13 cellular contexts compared by ENCODE assay signal in the genomic region with DNA sequence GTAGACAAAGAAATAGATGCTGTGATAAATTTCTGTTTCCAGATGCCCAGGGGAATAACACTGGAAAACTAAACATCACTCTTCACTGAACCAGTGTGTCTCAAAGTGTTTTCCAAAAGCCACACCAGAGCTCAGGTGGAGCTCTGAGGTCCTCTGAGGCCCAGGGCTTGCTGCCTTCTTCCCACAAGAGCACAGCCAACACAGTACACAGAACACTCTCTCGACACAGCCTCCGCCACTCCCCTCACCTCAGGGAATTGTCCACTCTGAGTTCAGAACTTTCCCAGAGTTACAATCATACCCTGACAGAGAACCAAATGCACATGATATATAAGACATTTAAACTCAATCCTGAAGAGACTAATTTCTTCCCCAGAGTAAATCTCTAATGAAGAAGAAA. TPM values are rescaled to one million over a fixed set of nuclear protein-coding genes. Genes with fewer than 3 reads are reported as not detected.
DNase-seq lines count a peak whose midpoint lies in the region; ATAC-seq, FAIRE-seq and TF ChIP-seq lines count a peak whose summit lies in the region.
"Had no signal": no experiment of that assay in that cellular context is flagged by ENCODE, and none has a peak within 500 bp of the region (broad histone marks: within the 10 kb centered on the region; RNA-seq: fewer than 3 reads in every experiment).

No MANE protein-coding gene starts in this region.

- H3K9me2 ChIP-seq in DOHH2 (replicated peaks; ENCODE audit: control insufficient read depth, low read length): no peaks in the 10 kb centered on the region

- WGBS in stomach, 5 donors: 38 to 52% (median 45%) methylated on average over 2 of the region's 2 CpGs

- H3K4me1 ChIP-seq in DOHH2 (ENCODE audit: control insufficient read depth, low read length): peaks cover 52% of the 10 kb centered on the region
- H3K4me1 ChIP-seq in astrocyte (ENCODE audit: insufficient read depth, low read length): peaks cover 40% of the 10 kb centered on the region
- H3K4me1 ChIP-seq in stomach: peaks cover 28 to 72% (median 55%) of the 10 kb centered on the region in 4 donors
- peaks cover 16% of the 10 kb centered on the region for H3K4me1 ChIP-seq in mucosa of descending colon (ENCODE audit: low read depth)

- intact Hi-C loops in stomach (cut with DNase I; ENCODE audit: low total_unique reads): no loop called here
- intact Hi-C loops in mucosa of descending colon (cut with DNase I, micrococcal nuclease): no loop called here

- no peak overlapping the region for H3K27ac ChIP-seq in DOHH2 (ENCODE audit: low read depth, low read length)
- peak overlapping the region; percentile 25 for H3K27ac ChIP-seq in astrocyte (ENCODE audit: low read depth, low read length)
- H3K27ac ChIP-seq in stomach: peak overlapping the region; percentile 35 to 99 (median 98)

- no peak for TF ChIP-seq POLR2A in stomach (IDR thresholded peaks at IDR 0.05)

- POLR2A ChIA-PET in activated CD8-positive, alpha-beta T cell treated with anti-CD3 and anti-CD28 coated beads, Interleukin-2, amount 10 ng/mL, durations not matched to agents 7 days and 5 days (lab: Charles Lee): no interaction called here

- ATAC-seq in memory B cell (ENCODE audit: low read depth) (no peak), mucosa of descending colon (no peak)
- ATAC-seq in activated CD8-positive, alpha-beta T cell treated with anti-CD3 and anti-CD28 coated beads, Interleukin-2, amount 10 ng/mL, durations not matched to agents 7 days and 5 days: no peak

- no peaks in the 10 kb centered on the region for H3K27me3 ChIP-seq in DOHH2 (ENCODE audit: control insufficient read depth, low read length)
- peaks cover 7% of the 10 kb centered on the region for H3K27me3 ChIP-seq in astrocyte (ENCODE audit: insufficient read depth, low read length)
- no peaks in the 10 kb centered on the region for H3K27me3 ChIP-seq in stomach

- H3K9ac ChIP-seq in astrocyte (ENCODE audit: low read length): peak overlapping the region; percentile 28

- TF ChIP-seq EP300 in stomach (IDR thresholded peaks at IDR 0.05): no peak

- peaks cover 9% of the 10 kb centered on the region for H3F3A ChIP-seq in DOHH2 (ENCODE audit: control insufficient read depth, insufficient read depth)

- DNase-seq in astrocyte (ENCODE audit: low read depth) (no peak), memory B cell (ENCODE audit: low spot score in 2 of 2) (no peak), stomach (no peak), hepatic stellate cell (ENCODE audit: low spot score) (no peak), mucosa of descending colon (no peak)
- no peak for DNase-seq in activated CD8-positive, alpha-beta T cell treated with anti-CD3 and anti-CD28 coated beads, Interleukin-2, amount 10 ng/mL, durations not matched to agents 7 days and 5 days
- DNase-seq in effector CD8-positive, alpha-beta T cell (lab: John Stamatoyannopoulos, UW): no peak
- DNase-seq: activated CD4-positive, alpha-beta T cell treated with anti-CD3 and anti-CD28 coated beads for 48 hours; activated naive CD4-positive, alpha-beta T cell; NCI-H524; stimulated activated naive CD4-positive, alpha-beta T cell treated with Interleukin-2 at 50 U/mL for 16 hours; SW 1271 had no signal

- H4K20me1 ChIP-seq in DOHH2 (ENCODE audit: control insufficient read depth, insufficient read depth, low read depth, low read length) (peaks cover 41% of the 10 kb centered on the region), astrocyte (ENCODE audit: insufficient read depth, low read length) (peaks cover 49% of the 10 kb centered on the region)

- H2AFZ ChIP-seq in astrocyte (ENCODE audit: low read depth, low read length): no peak overlapping the region

- peaks cover 7% of the 10 kb centered on the region for H3K27me3 Mint-ChIP-seq in astrocyte (ENCODE audit: low read depth, unreplicated experiment)
- H3K27me3 Mint-ChIP-seq in memory B cell: no peaks in the 10 kb centered on the region
- H3K27me3 Mint-ChIP-seq in activated CD8-positive, alpha-beta T cell treated with anti-CD3 and anti-CD28 coated beads, Interleukin-2, amount 10 ng/mL, durations not matched to agents 7 days and 5 days (ENCODE audit: low read depth): peaks cover 7% of the 10 kb centered on the region

- peaks cover 83% of the 10 kb centered on the region for H3K79me2 ChIP-seq in DOHH2 (ENCODE audit: control insufficient read depth, low read length)
- H3K79me2 ChIP-seq in astrocyte (ENCODE audit: insufficient read depth, low read length): peaks cover 84% of the 10 kb centered on the region

- H3K4me1 Mint-ChIP-seq in astrocyte (ENCODE audit: low read depth, unreplicated experiment): peaks cover 35% of the 10 kb centered on the region
- H3K4me1 Mint-ChIP-seq in memory B cell: peaks cover 31% of the 10 kb centered on the region
- peaks cover 27% of the 10 kb centered on the region for H3K4me1 Mint-ChIP-seq in activated CD8-positive, alpha-beta T cell treated with anti-CD3 and anti-CD28 coated beads, Interleukin-2, amount 10 ng/mL, durations not matched to agents 7 days and 5 days (ENCODE audit: low read depth)

- no peaks in the 10 kb centered on the region for H3K9me3 Mint-ChIP-seq in astrocyte (ENCODE audit: unreplicated experiment)
- no peaks in the 10 kb centered on the region for H3K9me3 Mint-ChIP-seq in memory B cell
- H3K9me3 Mint-ChIP-seq in activated CD8-positive, alpha-beta T cell treated with anti-CD3 and anti-CD28 coated beads, Interleukin-2, amount 10 ng/mL, durations not matched to agents 7 days and 5 days (ENCODE audit: insufficient read depth): no peaks in the 10 kb centered on the region

- H3K9me3 ChIP-seq in DOHH2 (ENCODE audit: control insufficient read depth, insufficient read depth, low read length) (no peaks in the 10 kb centered on the region), astrocyte (ENCODE audit: insufficient read depth, low read depth, low read length) (no peaks in the 10 kb centered on the region), stomach (no peaks in the 10 kb centered on the region), mucosa of descending colon (no peaks in the 10 kb centered on the region)

- CTCF ChIA-PET in activated CD8-positive, alpha-beta T cell treated with anti-CD3 and anti-CD28 coated beads, Interleukin-2, amount 10 ng/mL, durations not matched to agents 7 days and 5 days (lab: Charles Lee): interaction anchor here (1.0 to 1.5 kb wide), 3 partner anchors 47 to 522 kb away, joined by 3 to 4 read pairs (median 4); no protein-coding TSS in a partner anchor

- H3K4me3 Mint-ChIP-seq in astrocyte (ENCODE audit: unreplicated experiment) (peak overlapping the region; percentile 91), memory B cell (no peak overlapping the region)
- H3K4me3 Mint-ChIP-seq in activated CD8-positive, alpha-beta T cell treated with anti-CD3 and anti-CD28 coated beads, Interleukin-2, amount 10 ng/mL, durations not matched to agents 7 days and 5 days: no peak overlapping the region

- H3K36me3 Mint-ChIP-seq in astrocyte (ENCODE audit: low read depth, unreplicated experiment) (peaks cover 3% of the 10 kb centered on the region), memory B cell (peaks cover 2% of the 10 kb centered on the region)
- H3K36me3 Mint-ChIP-seq in activated CD8-positive, alpha-beta T cell treated with anti-CD3 and anti-CD28 coated beads, Interleukin-2, amount 10 ng/mL, durations not matched to agents 7 days and 5 days (ENCODE audit: low read depth): peaks cover 2% of the 10 kb centered on the region

- TF ChIP-seq CTCF in DOHH2 (IDR thresholded peaks at IDR 0.05; ENCODE audit: low read depth, low read length, poor library complexity, severe bottlenecking) (no peak), astrocyte (IDR thresholded peaks at IDR 0.05; ENCODE audit: insufficient read depth, low read depth, low read length) (no peak), stomach (IDR thresholded peaks at IDR 0.05) (no peak), mucosa of descending colon (IDR thresholded peaks at IDR 0.05) (no peak)

- H3K4me2 ChIP-seq in DOHH2 (ENCODE audit: low read length) (peak overlapping the region; percentile 94), astrocyte (ENCODE audit: low read length) (peak overlapping the region; percentile 98)

- H3K27ac Mint-ChIP-seq in astrocyte (ENCODE audit: unreplicated experiment) (peak overlapping the region; percentile 79), memory B cell (peak overlapping the region; percentile 26)
- no peak overlapping the region for H3K27ac Mint-ChIP-seq in activated CD8-positive, alpha-beta T cell treated with anti-CD3 and anti-CD28 coated beads, Interleukin-2, amount 10 ng/mL, durations not matched to agents 7 days and 5 days

- H3K36me3 ChIP-seq in DOHH2 (ENCODE audit: control insufficient read depth, low read length): peaks cover 40% of the 10 kb centered on the region
- no peaks in the 10 kb centered on the region for H3K36me3 ChIP-seq in astrocyte (ENCODE audit: insufficient read depth, low read length)
- H3K36me3 ChIP-seq in stomach: no peaks in the 10 kb centered on the region
- no peaks in the 10 kb centered on the region for H3K36me3 ChIP-seq in mucosa of descending colon (ENCODE audit: low read depth)

- FAIRE-seq in astrocyte (lab: Jason Lieb, UNC): no peak

- peak overlapping the region; percentile 86 for H3K4me3 ChIP-seq in DOHH2 (ENCODE audit: low read length)
- no peak overlapping the region for H3K4me3 ChIP-seq in astrocyte (ENCODE audit: insufficient read depth, low read depth, low read length)
- peak overlapping the region in 1 of 4 donors; percentile 1 for H3K4me3 ChIP-seq in stomach
- no peak overlapping the region for H3K4me3 ChIP-seq in mucosa of descending colon

RNA-seq across cellular contexts. Expression of gene SETD7, which starts 3.1 kb away (rescaled TPM):
- total RNA-seq in astrocyte: 51.4 and 55.0 TPM in 2 replicates
- total RNA-seq in stomach: 10 to 100 TPM; 12.7 to 96.9 (median 57.1) TPM
- polyA plus RNA-seq in stomach: 10 to 100 TPM in 2 of 3 donors, 1 to 10 TPM in 1; 9.7 to 22.8 (median 22.7) TPM
- total RNA-seq in mucosa of descending colon: 10 to 100 TPM; 10.2 to 68.4 (median 24.8) TPM
- total RNA-seq in activated CD8-positive, alpha-beta T cell treated with anti-CD3 and anti-CD28 coated beads, Interleukin-2, amount 10 ng/mL, durations not matched to agents 7 days and 5 days: 1 to 10 TPM; 7.2 to 7.4 TPM
